In the genomic region with DNA sequence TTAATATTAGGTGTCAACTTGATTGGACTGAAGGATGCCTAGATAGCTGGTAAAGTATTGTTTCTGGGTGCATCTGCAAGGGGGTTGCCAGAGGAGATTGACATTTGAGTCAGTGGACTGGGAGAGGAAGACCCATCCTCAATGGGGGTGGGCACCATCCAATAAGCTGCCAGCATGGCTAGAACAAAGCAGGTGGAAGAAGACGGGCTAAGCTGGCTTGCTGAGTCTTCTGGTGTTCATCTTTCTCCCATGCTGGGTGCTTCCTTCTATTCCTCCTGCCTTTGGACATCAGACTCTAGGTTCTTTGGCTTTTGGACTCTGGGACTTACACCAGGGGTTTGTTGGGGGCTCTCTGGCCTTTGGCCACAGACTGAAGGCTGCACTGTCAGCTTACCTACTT, we compare ENCODE assay signal across 31 cellular contexts.
DNase-seq lines count a peak whose midpoint lies in the region; ATAC-seq, FAIRE-seq and TF ChIP-seq lines count a peak whose summit lies in the region.
"Had no signal": no experiment of that assay in that cellular context is flagged by ENCODE, and none has a peak within 500 bp of the region (broad histone marks: within the 10 kb centered on the region; RNA-seq: fewer than 3 reads in every experiment).

No MANE protein-coding gene starts in this region.

- H3K9me3 ChIP-seq in Caco-2, result no peaks in the 10 kb centered on the region
- H3K9me3 ChIP-seq: gastroesophageal sphincter, testis had no signal

- no TSS peak for BruUV-seq in Caco-2 (replicated peaks; lab: Mats Ljungman, UMichigan)

- DNase-seq in activated naive CD8-positive, alpha-beta T cell treated with anti-CD3 and anti-CD28 coated beads, Interleukin-2, amount 50 U/mL, for 24 hours, result no peak
- DNase-seq in Caco-2 (no peak), activated B cell treated with CpG ODN at 0.5 μM for 24 hours (no peak), glutamatergic neuron (no peak), NCI-H1930 (lab: John Stamatoyannopoulos, UW) (no peak), RCC 7860 (ENCODE audit: low spot score) (no peak)
- DNase-seq in naive thymus-derived CD8-positive, alpha-beta T cell, result no peak
- DNase-seq: activated CD4-positive, alpha-beta T cell treated with anti-CD3 and anti-CD28 coated beads, Interleukin-2, amount 10 ng/mL, durations not matched to agents 24 days and 14 days; activated CD8-positive, alpha-beta memory T cell treated with anti-CD3 and anti-CD28 coated beads, Interleukin-2, amount 10 ng/mL, durations not matched to agents 7 days and 5 days; activated naive CD4-positive, alpha-beta T cell treated with anti-CD3 and anti-CD28 coated beads, Interleukin-2, amount 50 U/mL, for 16 hours; aorta; IMR-90; left cardiac atrium; NCI-H1436; NCI-H2081 treated with DMSO at 0.1 percent for 48 hours; NCI-H2227 treated with DMSO at 0.1 percent for 48 hours; NCI-H69; SIG-M5; stimulated activated naive CD4-positive, alpha-beta T cell treated with Interleukin-2 at 50 U/mL for 16 hours; SW 1271; T1000; testis; WERI-Rb-1 had no signal

- H3K36me3 Mint-ChIP-seq in activated naive CD8-positive, alpha-beta T cell, result peaks cover 5% of the 10 kb centered on the region
- peaks cover 17% of the 10 kb centered on the region for H3K36me3 Mint-ChIP-seq in activated naive CD8-positive, alpha-beta T cell treated with anti-CD3 and anti-CD28 coated beads, Interleukin-2, amount 50 U/mL, for 24 hours (ENCODE audit: low read depth)
- H3K36me3 Mint-ChIP-seq in Caco-2 (ENCODE audit: insufficient read depth, unreplicated experiment), result peaks cover 28% of the 10 kb centered on the region
- H3K36me3 Mint-ChIP-seq in activated B cell treated with CpG ODN at 0.5 μM for 24 hours (ENCODE audit: low read depth), result peaks cover 36% of the 10 kb centered on the region
- peaks cover 0 to 30% (median 3%) of the 10 kb centered on the region in 3 donors for H3K36me3 Mint-ChIP-seq in naive thymus-derived CD8-positive, alpha-beta T cell
- no peaks in the 10 kb centered on the region for H3K36me3 Mint-ChIP-seq in glutamatergic neuron (ENCODE audit: unreplicated experiment)
- H3K36me3 Mint-ChIP-seq: CD14-positive monocyte had no signal

- TF ChIP-seq CTCF in Caco-2 (IDR thresholded peaks at IDR 0.05; ENCODE audit: insufficient read depth in 1 of 2, low read depth in 1 of 2, low read length in 1 of 2, severe bottlenecking in 1 of 2, unreplicated experiment in 1 of 2) (no peak), activated B cell treated with CpG ODN at 0.5 μM for 24 hours (IDR thresholded peaks at IDR 0.05) (no peak), glutamatergic neuron (IDR thresholded peaks at IDR 0.05; ENCODE audit: partially characterized antibody, unreplicated experiment) (no peak)

- POLR2A ChIA-PET in Caco-2 (lab: Charles Lee), result no interaction called here
- POLR2A ChIA-PET in activated B cell treated with CpG ODN at 0.5 μM for 24 hours (lab: Charles Lee), result interaction anchor here (6.6 kb wide), 1 partner anchor 88 kb away, joined by 39 read pairs; a partner anchor contains a TSS
- POLR2A ChIA-PET in naive thymus-derived CD8-positive, alpha-beta T cell (lab: Charles Lee), result no interaction called here

- H3K4me1 Mint-ChIP-seq in activated naive CD8-positive, alpha-beta T cell (ENCODE audit: low read depth), result peaks cover 65% of the 10 kb centered on the region
- H3K4me1 Mint-ChIP-seq in activated naive CD8-positive, alpha-beta T cell treated with anti-CD3 and anti-CD28 coated beads, Interleukin-2, amount 50 U/mL, for 24 hours, result peaks cover 63% of the 10 kb centered on the region
- H3K4me1 Mint-ChIP-seq in Caco-2 (ENCODE audit: low read depth, unreplicated experiment) (no peaks in the 10 kb centered on the region), activated B cell treated with CpG ODN at 0.5 μM for 24 hours (peaks cover 97% of the 10 kb centered on the region), glutamatergic neuron (ENCODE audit: low read depth, unreplicated experiment) (no peaks in the 10 kb centered on the region)
- H3K4me1 Mint-ChIP-seq in naive thymus-derived CD8-positive, alpha-beta T cell, result peaks cover 24 to 81% (median 59%) of the 10 kb centered on the region in 4 donors

- no peak for FAIRE-seq in RCC 7860 (lab: Jason Lieb, UNC)
- FAIRE-seq: bronchial epithelial cell, GM12892 had no signal

- H3K4me3 ChIP-seq in Caco-2 (ENCODE audit: low read depth, low read length), result no peak overlapping the region
- H3K4me3 ChIP-seq: gastroesophageal sphincter, hepatocyte, testis had no signal

- CTCF ChIA-PET in Caco-2 (lab: Charles Lee), result no interaction called here
- CTCF ChIA-PET in activated B cell treated with CpG ODN at 0.5 μM for 24 hours (lab: Charles Lee), result no interaction called here

- no peaks in the 10 kb centered on the region for H3K27me3 ChIP-seq in Caco-2 (replicated peaks; ENCODE audit: control insufficient read depth, insufficient read depth, low read length)
- H3K27me3 ChIP-seq: gastroesophageal sphincter, hepatocyte, testis had no signal

- H3K4me1 ChIP-seq in Caco-2, result 0 out of 2 replicates have a peak, but pooled peaks cover 8% of the 10 kb centered on the region
- H3K4me1 ChIP-seq: testis had no signal

- H3K4me3 Mint-ChIP-seq in activated naive CD8-positive, alpha-beta T cell, result no peak overlapping the region
- no peak overlapping the region for H3K4me3 Mint-ChIP-seq in activated naive CD8-positive, alpha-beta T cell treated with anti-CD3 and anti-CD28 coated beads, Interleukin-2, amount 50 U/mL, for 24 hours
- H3K4me3 Mint-ChIP-seq in Caco-2 (ENCODE audit: unreplicated experiment), result no peak overlapping the region
- H3K4me3 Mint-ChIP-seq in activated B cell treated with CpG ODN at 0.5 μM for 24 hours, result peak overlapping the region; percentile 8
- H3K4me3 Mint-ChIP-seq in naive thymus-derived CD8-positive, alpha-beta T cell, result peak overlapping the region in 2 of 10 donors; percentile 4 to 37
- no peak overlapping the region for H3K4me3 Mint-ChIP-seq in glutamatergic neuron (ENCODE audit: unreplicated experiment)
- H3K4me3 Mint-ChIP-seq: activated CD4-positive, alpha-beta T cell treated with anti-CD3 and anti-CD28 coated beads, Interleukin-2, amount 10 ng/mL, durations not matched to agents 24 days and 14 days; activated CD8-positive, alpha-beta memory T cell treated with anti-CD3 and anti-CD28 coated beads, Interleukin-2, amount 10 ng/mL, durations not matched to agents 7 days and 5 days; activated T-helper 1 cell treated with anti-CD3 and anti-CD28 coated beads, Interleukin-12 subunit alpha, Interleukin-12 subunit beta, Interleukin-2, Interleukin-4 antibody, amounts not matched to agents 30 ng/mL and 10 ng/mL and 1 ng/mL, durations not matched to agents 14 hours and 24 hours and 36 hours; CD14-positive monocyte had no signal

- no peak for ATAC-seq in activated naive CD8-positive, alpha-beta T cell treated with anti-CD3 and anti-CD28 coated beads, Interleukin-2, amount 50 U/mL, for 24 hours
- no peak for ATAC-seq in activated B cell treated with CpG ODN at 0.5 μM for 24 hours (ENCODE audit: low read depth)
- ATAC-seq in naive thymus-derived CD8-positive, alpha-beta T cell, result no peak
- ATAC-seq: activated CD8-positive, alpha-beta memory T cell treated with anti-CD3 and anti-CD28 coated beads, Interleukin-2, amount 10 ng/mL, durations not matched to agents 7 days and 5 days; gastroesophageal sphincter; left cardiac atrium; Panc1 had no signal

- H3K27me3 Mint-ChIP-seq in activated naive CD8-positive, alpha-beta T cell, result no peaks in the 10 kb centered on the region
- no peaks in the 10 kb centered on the region for H3K27me3 Mint-ChIP-seq in activated naive CD8-positive, alpha-beta T cell treated with anti-CD3 and anti-CD28 coated beads, Interleukin-2, amount 50 U/mL, for 24 hours
- no peaks in the 10 kb centered on the region for H3K27me3 Mint-ChIP-seq in Caco-2 (ENCODE audit: insufficient read depth, unreplicated experiment)
- H3K27me3 Mint-ChIP-seq in activated B cell treated with CpG ODN at 0.5 μM for 24 hours, result no peaks in the 10 kb centered on the region
- no peaks in the 10 kb centered on the region for H3K27me3 Mint-ChIP-seq in naive thymus-derived CD8-positive, alpha-beta T cell
- no peaks in the 10 kb centered on the region for H3K27me3 Mint-ChIP-seq in glutamatergic neuron (ENCODE audit: unreplicated experiment)
- H3K27me3 Mint-ChIP-seq: activated CD4-positive, alpha-beta T cell treated with anti-CD3 and anti-CD28 coated beads, Interleukin-2, amount 10 ng/mL, durations not matched to agents 24 days and 14 days; activated CD8-positive, alpha-beta memory T cell treated with anti-CD3 and anti-CD28 coated beads, Interleukin-2, amount 10 ng/mL, durations not matched to agents 7 days and 5 days had no signal

- H3K9me3 Mint-ChIP-seq in activated naive CD8-positive, alpha-beta T cell (ENCODE audit: low read depth), result no peaks in the 10 kb centered on the region
- H3K9me3 Mint-ChIP-seq in activated naive CD8-positive, alpha-beta T cell treated with anti-CD3 and anti-CD28 coated beads, Interleukin-2, amount 50 U/mL, for 24 hours, result no peaks in the 10 kb centered on the region
- no peaks in the 10 kb centered on the region for H3K9me3 Mint-ChIP-seq in Caco-2 (ENCODE audit: unreplicated experiment)
- H3K9me3 Mint-ChIP-seq in activated B cell treated with CpG ODN at 0.5 μM for 24 hours, result no peaks in the 10 kb centered on the region
- H3K9me3 Mint-ChIP-seq in naive thymus-derived CD8-positive, alpha-beta T cell, result no peaks in the 10 kb centered on the region
- H3K9me3 Mint-ChIP-seq in glutamatergic neuron (ENCODE audit: unreplicated experiment), result peaks cover 3% of the 10 kb centered on the region
- H3K9me3 Mint-ChIP-seq: activated CD4-positive, alpha-beta T cell treated with anti-CD3 and anti-CD28 coated beads, Interleukin-2, amount 10 ng/mL, durations not matched to agents 24 days and 14 days; activated T-helper 1 cell treated with anti-CD3 and anti-CD28 coated beads, Interleukin-12 subunit alpha, Interleukin-12 subunit beta, Interleukin-2, Interleukin-4 antibody, amounts not matched to agents 30 ng/mL and 10 ng/mL and 1 ng/mL, durations not matched to agents 14 hours and 24 hours and 36 hours; CD14-positive monocyte had no signal

- intact Hi-C loops in Caco-2 (cut with micrococcal nuclease; ENCODE audit: unreplicated experiment), result loop anchor here (5.0 to 10.0 kb wide), 2 partner anchors 107 to 189 kb away; a partner anchor contains a TSS
- intact Hi-C loops in activated B cell treated with CpG ODN at 0.5 μM for 24 hours (cut with micrococcal nuclease), result no loop called here

- peak overlapping the region; percentile 72 for H3K27ac Mint-ChIP-seq in activated naive CD8-positive, alpha-beta T cell
- H3K27ac Mint-ChIP-seq in activated naive CD8-positive, alpha-beta T cell treated with anti-CD3 and anti-CD28 coated beads, Interleukin-2, amount 50 U/mL, for 24 hours, result no peak overlapping the region
- H3K27ac Mint-ChIP-seq in Caco-2 (ENCODE audit: unreplicated experiment) (peak overlapping the region; percentile 19), activated B cell treated with CpG ODN at 0.5 μM for 24 hours (peak overlapping the region; percentile 74), glutamatergic neuron (ENCODE audit: unreplicated experiment) (no peak overlapping the region)
- H3K27ac Mint-ChIP-seq in naive thymus-derived CD8-positive, alpha-beta T cell, result peak overlapping the region in 7 of 10 donors; percentile 19 to 79 (median 57)
- H3K27ac Mint-ChIP-seq: activated CD4-positive, alpha-beta T cell treated with anti-CD3 and anti-CD28 coated beads, Interleukin-2, amount 10 ng/mL, durations not matched to agents 24 days and 14 days; activated CD8-positive, alpha-beta memory T cell treated with anti-CD3 and anti-CD28 coated beads, Interleukin-2, amount 10 ng/mL, durations not matched to agents 7 days and 5 days; activated T-helper 1 cell treated with anti-CD3 and anti-CD28 coated beads, Interleukin-12 subunit alpha, Interleukin-12 subunit beta, Interleukin-2, Interleukin-4 antibody, amounts not matched to agents 30 ng/mL and 10 ng/mL and 1 ng/mL, durations not matched to agents 14 hours and 24 hours and 36 hours; CD14-positive monocyte had no signal

- H3K36me3 ChIP-seq in Caco-2 (ENCODE audit: control insufficient read depth, insufficient read depth, low read length), result no peaks in the 10 kb centered on the region

Comparison
In these comparisons a context has a peak if more than half of its experiments do, and no peak if none do; other contexts are left out.
1. H3K27ac Mint-ChIP-seq: peak in activated naive CD8-positive, alpha-beta T cell (single experiment), Caco-2 (single experiment), activated B cell treated with CpG ODN at 0.5 μM for 24 hours (single experiment) and naive thymus-derived CD8-positive, alpha-beta T cell (7 of 10); none in activated naive CD8-positive, alpha-beta T cell treated with anti-CD3 and anti-CD28 coated beads, Interleukin-2, amount 50 U/mL, for 24 hours (single experiment) and glutamatergic neuron (single experiment).